8 cellular contexts compared by ENCODE assay signal in the genomic region with DNA sequence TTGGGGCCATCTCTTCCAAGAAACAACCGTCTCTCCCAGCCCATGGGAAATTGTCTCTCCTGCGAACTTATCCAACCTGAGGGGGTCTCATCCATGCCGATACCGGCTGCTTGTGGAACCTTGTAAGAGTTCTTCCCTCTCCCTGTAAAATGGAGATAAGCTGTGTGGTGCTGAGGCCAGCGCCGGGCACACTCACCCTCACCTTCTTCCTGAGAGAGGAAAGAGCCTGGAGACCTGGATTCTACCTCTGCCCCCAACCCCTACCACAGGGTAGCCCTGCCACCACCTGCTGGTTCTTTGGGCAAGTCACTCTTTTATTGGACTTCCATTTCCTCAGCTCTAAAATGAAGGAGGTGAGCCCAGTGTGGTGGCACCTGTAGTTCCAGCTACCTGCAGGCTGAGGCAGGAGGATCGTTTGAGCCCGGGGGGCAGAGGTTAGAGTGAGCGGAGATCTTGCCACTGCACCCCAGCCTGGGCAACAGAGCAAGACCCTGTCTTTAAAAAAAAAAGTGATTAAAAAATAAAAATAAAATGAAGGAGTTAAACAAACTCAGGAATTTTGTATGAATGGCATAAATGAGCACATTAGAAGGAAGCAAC. TPM values are rescaled to one million over a fixed set of nuclear protein-coding genes. Genes with fewer than 3 reads are reported as not detected.
DNase-seq lines count a peak whose midpoint lies in the region; FAIRE-seq and TF ChIP-seq lines count a peak whose summit lies in the region.

No MANE protein-coding gene starts in this region.

- H3K4me3 ChIP-seq in cardiac muscle cell: peak overlapping the region; percentile 33
- peak overlapping the region; percentile 69 for H3K4me3 ChIP-seq in astrocyte (ENCODE audit: insufficient read depth, low read depth, low read length)
- H3K4me3 ChIP-seq in tibial nerve: peak overlapping the region; percentile 40 to 66 (median 54)

- H3K9me3 ChIP-seq in cardiac muscle cell (ENCODE audit: low read depth) (no peaks in the 10 kb centered on the region), astrocyte (ENCODE audit: insufficient read depth, low read depth, low read length) (no peaks in the 10 kb centered on the region), tibial nerve (no peaks in the 10 kb centered on the region)

- H3K27me3 ChIP-seq in cardiac muscle cell: peaks cover 30% of the 10 kb centered on the region
- H3K27me3 ChIP-seq in astrocyte (ENCODE audit: insufficient read depth, low read length): peaks cover 9% of the 10 kb centered on the region
- H3K27me3 ChIP-seq in tibial nerve: no peaks in the 10 kb centered on the region

- peak overlapping the region; percentile 78 for H3K27ac Mint-ChIP-seq in astrocyte (ENCODE audit: unreplicated experiment)

- no peaks in the 10 kb centered on the region for H3K36me3 ChIP-seq in cardiac muscle cell
- H3K36me3 ChIP-seq in astrocyte (ENCODE audit: insufficient read depth, low read length): no peaks in the 10 kb centered on the region
- no peaks in the 10 kb centered on the region for H3K36me3 ChIP-seq in tibial nerve

- DNase-seq in cardiac muscle cell (ENCODE audit: low read depth in 1 of 2, low spot score in 1 of 2): no peak
- DNase-seq in cardiac septum (ENCODE audit: low spot score): no peak
- no peak for DNase-seq in astrocyte (ENCODE audit: low read depth)
- peak; percentile 23 for DNase-seq in left kidney (ENCODE audit: low read depth, low spot score)
- DNase-seq in tibial nerve (ENCODE audit: low spot score in 2 of 2): no peak
- DNase-seq in NCI-H1436 treated with DMSO at 0.1 percent for 48 hours (lab: John Stamatoyannopoulos, UW): no peak
- no peak for DNase-seq in SIG-M5 treated with dmso at 0.1 percent for 504 hours (lab: John Stamatoyannopoulos, UW; ENCODE audit: unreplicated experiment)
- DNase-seq in ureter (ENCODE audit: low spot score): no peak

- peak overlapping the region; percentile 95 for H3K4me2 ChIP-seq in astrocyte (ENCODE audit: low read length)

- TF ChIP-seq POLR2A in tibial nerve (IDR thresholded peaks at IDR 0.05): no peak

- WGBS in tibial nerve, 2 donors: 38 to 45% methylated on average over 9 of the region's 9 CpGs

- H3K27me3 Mint-ChIP-seq in astrocyte (ENCODE audit: low read depth, unreplicated experiment): peaks cover 3% of the 10 kb centered on the region

- intact Hi-C loops in cardiac septum (cut with DNase I): loop anchor here (5.0 to 10.0 kb wide), 2 partner anchors 52 to 175 kb away; partner anchors contain the start of gene C10orf105

- H3K4me1 ChIP-seq in cardiac muscle cell (ENCODE audit: low read depth): no peaks in the 10 kb centered on the region
- H3K4me1 ChIP-seq in astrocyte (ENCODE audit: insufficient read depth, low read length): peaks cover 4% of the 10 kb centered on the region
- H3K4me1 ChIP-seq in tibial nerve: peaks cover 0 to 35% (median 16%) of the 10 kb centered on the region in 4 donors

- TF ChIP-seq CTCF in cardiac muscle cell (IDR thresholded peaks at IDR 0.05; ENCODE audit: low read depth, low read length): no peak
- TF ChIP-seq CTCF in astrocyte (IDR thresholded peaks at IDR 0.05; ENCODE audit: insufficient read depth, low read depth, low read length): no peak
- no peak for TF ChIP-seq CTCF in tibial nerve (IDR thresholded peaks at IDR 0.05)

- H3K4me1 Mint-ChIP-seq in astrocyte (ENCODE audit: low read depth, unreplicated experiment): peaks cover 6% of the 10 kb centered on the region

- peak overlapping the region; percentile 86 for H3K4me3 Mint-ChIP-seq in astrocyte (ENCODE audit: unreplicated experiment)

- peak overlapping the region; percentile 83 for H2AFZ ChIP-seq in astrocyte (ENCODE audit: low read depth, low read length)

- H3K9me3 Mint-ChIP-seq in astrocyte (ENCODE audit: unreplicated experiment): no peaks in the 10 kb centered on the region

- H3K27ac ChIP-seq in cardiac muscle cell (no peak overlapping the region), astrocyte (ENCODE audit: low read depth, low read length) (no peak overlapping the region), tibial nerve (peak overlapping the region; percentile 68 to 93 (median 82))

- H3K36me3 Mint-ChIP-seq in astrocyte (ENCODE audit: low read depth, unreplicated experiment): no peaks in the 10 kb centered on the region

- no peak for TF ChIP-seq EP300 in tibial nerve (IDR thresholded peaks at IDR 0.05)

- H3K79me2 ChIP-seq in astrocyte (ENCODE audit: insufficient read depth, low read length): no peaks in the 10 kb centered on the region

- no peak for FAIRE-seq in astrocyte (lab: Jason Lieb, UNC)

- H3K9ac ChIP-seq in astrocyte (ENCODE audit: low read length): peak overlapping the region; percentile 74

- H4K20me1 ChIP-seq in astrocyte (ENCODE audit: insufficient read depth, low read length): no peaks in the 10 kb centered on the region

RNA-seq across cellular contexts. Expression of gene PSAP, which starts 38.4 kb away (rescaled TPM):
- total RNA-seq in cardiac muscle cell (554 and 624 TPM in 2 replicates), cardiac septum (1,123 TPM), astrocyte (1,120 and 1,191 TPM in 2 replicates), tibial nerve (1,000 to 10,000 TPM in 1 of 4 donors, 100 to 1,000 TPM in 3; 757 to 1,009 (median 906) TPM), ureter (737 TPM)
- polyA plus RNA-seq in cardiac muscle cell: 844 and 1,063 TPM in 2 replicates

Comparison
In these comparisons a context has a peak if more than half of its experiments do, and no peak if none do; other contexts are left out.
1. H3K27ac ChIP-seq: peak in tibial nerve (4 of 4); none in cardiac muscle cell (single experiment) and astrocyte (single experiment).
2. Peak in every context shown above with its lines, with median percentiles within 50 percentile points of each other: H3K4me3 ChIP-seq.